In genomic region chr20:63522981-63523611, GRCh38 we compare ENCODE assay signal across 14 cellular contexts. TPM values are rescaled to one million over a fixed set of nuclear protein-coding genes. Genes with fewer than 3 reads are reported as not detected.
DNase-seq lines count a peak whose midpoint lies in the region; ATAC-seq and TF ChIP-seq lines count a peak whose summit lies in the region.
"Had no signal": no experiment of that assay in that cellular context is flagged by ENCODE, and none has a peak within 500 bp of the region (broad histone marks: within the 10 kb centered on the region; RNA-seq: fewer than 3 reads in every experiment).

No MANE protein-coding gene starts in this region.

- H3K36me3 ChIP-seq in CD4-positive, alpha-beta memory T cell (ENCODE audit: insufficient read depth, low read length): peaks cover 13% of the 10 kb centered on the region
- peaks cover 9% of the 10 kb centered on the region for H3K36me3 ChIP-seq in H7 (replicated peaks; ENCODE audit: control insufficient read depth, insufficient read depth, low read length)
- peaks cover 20% of the 10 kb centered on the region for H3K36me3 ChIP-seq in endodermal cell (ENCODE audit: control insufficient read depth, insufficient read depth, low read length)
- no peaks in the 10 kb centered on the region for H3K36me3 ChIP-seq in neural cell (ENCODE audit: insufficient read depth, low read length)

- no peaks in the 10 kb centered on the region for H3K27me3 Mint-ChIP-seq in CD4-positive, alpha-beta memory T cell
- peaks cover 8% of the 10 kb centered on the region for H3K27me3 Mint-ChIP-seq in endodermal cell (ENCODE audit: insufficient read depth)

- no peak overlapping the region for H3K27ac ChIP-seq in CD4-positive, alpha-beta memory T cell (ENCODE audit: low read depth, low read length)
- H3K27ac ChIP-seq in endodermal cell (ENCODE audit: low read depth, low read length): no peak overlapping the region
- H3K27ac ChIP-seq in neural cell (ENCODE audit: low read length): no peak overlapping the region

- peaks cover 0 to 6% (median 0%) of the 10 kb centered on the region in 8 donors for H3K9me3 Mint-ChIP-seq in CD4-positive, alpha-beta memory T cell
- H3K9me3 Mint-ChIP-seq in endodermal cell: peaks cover 7% of the 10 kb centered on the region

- no peak overlapping the region for H3K4me3 ChIP-seq in CD4-positive, alpha-beta memory T cell (ENCODE audit: low read length in 2 of 2)
- H3K4me3 ChIP-seq in H7 (ENCODE audit: insufficient read depth, low read depth, low read length) (no peak overlapping the region), endodermal cell (ENCODE audit: low read length) (no peak overlapping the region), neural cell (ENCODE audit: low read length) (peak overlapping the region; percentile 94)

- H3F3A ChIP-seq in neural cell (ENCODE audit: insufficient read depth, low read length, poor library complexity, severe bottlenecking): no peaks in the 10 kb centered on the region

- CTCF ChIA-PET in CD4-positive, alpha-beta memory T cell (lab: Charles Lee; ENCODE audit: partially characterized antibody): interaction anchor here (2.4 kb wide), 1 partner anchor 15 kb away, joined by 8 read pairs; the partner anchor contains the start of gene PTK6

- no peaks in the 10 kb centered on the region for H3K9me2 ChIP-seq in neural cell (ENCODE audit: insufficient read depth, low read length)

- no peaks in the 10 kb centered on the region for H3K27me3 ChIP-seq in CD4-positive, alpha-beta memory T cell (ENCODE audit: insufficient read depth, low read length)
- H3K27me3 ChIP-seq in H7 (ENCODE audit: control insufficient read depth, insufficient read depth, low read length) (peaks cover 7% of the 10 kb centered on the region), endodermal cell (ENCODE audit: control insufficient read depth, insufficient read depth, low read length, poor library complexity, severe bottlenecking) (peaks cover 5% of the 10 kb centered on the region), neural cell (ENCODE audit: insufficient read depth, low read depth, low read length) (no peaks in the 10 kb centered on the region)
- H3K27me3 ChIP-seq: dorsolateral prefrontal cortex had no signal

- H3K4me2 ChIP-seq in neural cell (ENCODE audit: low read length): no peak overlapping the region

- peaks cover 0 to 3% of the 10 kb centered on the region in 2 donors for H3K9me3 ChIP-seq in CD4-positive, alpha-beta memory T cell (ENCODE audit: control insufficient read depth in 1 of 2, low read length in 2 of 2)
- H3K9me3 ChIP-seq in endodermal cell (ENCODE audit: control insufficient read depth, low read length) (peaks cover 12% of the 10 kb centered on the region), neural cell (ENCODE audit: low read length) (no peaks in the 10 kb centered on the region)

- peaks cover 3 to 28% (median 14%) of the 10 kb centered on the region in 4 donors for H3K4me1 Mint-ChIP-seq in CD4-positive, alpha-beta memory T cell
- H3K4me1 Mint-ChIP-seq in endodermal cell: peaks cover 2% of the 10 kb centered on the region

- H3K9ac ChIP-seq in endodermal cell (ENCODE audit: extremely low read depth, low read length, poor library complexity, severe bottlenecking) (no peak overlapping the region), neural cell (ENCODE audit: low read length) (peak overlapping the region; percentile 95)

- peaks cover 23% of the 10 kb centered on the region for H3K4me1 ChIP-seq in CD4-positive, alpha-beta memory T cell (ENCODE audit: insufficient read depth, low read length)
- H3K4me1 ChIP-seq in endodermal cell (ENCODE audit: control insufficient read depth, insufficient read depth, low read length): no peaks in the 10 kb centered on the region

- H3K27ac Mint-ChIP-seq in CD4-positive, alpha-beta memory T cell: peak overlapping the region in 2 of 7 donors; percentile 27 to 78
- no peak overlapping the region for H3K27ac Mint-ChIP-seq in endodermal cell

- no peak overlapping the region for H2AFZ ChIP-seq in neural cell (ENCODE audit: low read depth, low read length)

- peak overlapping the region in 5 of 8 donors; percentile 15 to 64 (median 21) for H3K4me3 Mint-ChIP-seq in CD4-positive, alpha-beta memory T cell
- H3K4me3 Mint-ChIP-seq in endodermal cell: peak overlapping the region; percentile 86

- no peak for TF ChIP-seq RAD21 in neural cell (conservative IDR thresholded peaks at IDR 0.05)

- intact Hi-C loops in CD4-positive, alpha-beta memory T cell (cut with micrococcal nuclease): no loop called here

- TF ChIP-seq EP300 in neural cell (conservative IDR thresholded peaks at IDR 0.05; ENCODE audit: poor library complexity, severe bottlenecking): no peak

- peaks cover 17% of the 10 kb centered on the region for H3K79me2 ChIP-seq in neural cell (replicated peaks; ENCODE audit: insufficient read depth, low read length)

- ATAC-seq in GM21723 (IDR thresholded peaks at IDR 0.05; ENCODE audit: unreplicated experiment): no peak
- ATAC-seq in GM19351 (IDR thresholded peaks at IDR 0.05; ENCODE audit: unreplicated experiment): no peak

- H3K36me3 Mint-ChIP-seq in CD4-positive, alpha-beta memory T cell: peaks cover 9% of the 10 kb centered on the region in 2 donors
- peaks cover 19% of the 10 kb centered on the region for H3K36me3 Mint-ChIP-seq in endodermal cell (ENCODE audit: low read depth)

- no peak for DNase-seq in CD4-positive, alpha-beta memory T cell
- DNase-seq in H7: peak; percentile 57
- peak; percentile 37 for DNase-seq in endodermal cell
- no peak for DNase-seq in NCI-H2227 (lab: John Stamatoyannopoulos, UW; ENCODE audit: unreplicated experiment)
- DNase-seq in middle frontal gyrus (ENCODE audit: extremely low spot score, low spot score): no peak
- DNase-seq: KBM-7, NCI-H526 treated with DMSO at 0.1 percent for 48 hours, T1000 had no signal

- 98 to 100% methylated on average over 4 to 11 of the region's 11 CpGs for WGBS in endodermal cell (ENCODE audit: insufficient coverage in 1 of 2, insufficient read length in 1 of 2), 2 experiments

- TF ChIP-seq CTCF in endodermal cell (conservative IDR thresholded peaks at IDR 0.05): no peak
- TF ChIP-seq CTCF in neural cell (IDR thresholded peaks at IDR 0.05; ENCODE audit: poor library complexity, severe bottlenecking): no peak

- peaks cover 9% of the 10 kb centered on the region for H4K20me1 ChIP-seq in neural cell (ENCODE audit: insufficient read depth)

- POLR2A ChIA-PET in CD4-positive, alpha-beta memory T cell (lab: Charles Lee; ENCODE audit: partially characterized antibody): interaction anchor here (1.1 to 6.9 kb wide), 3 partner anchors 14 to 118 kb away, joined by 4 to 84 read pairs (median 5); partner anchors contain the start of gene PTK6

RNA-seq across cellular contexts. Expression of gene PPDPF, which starts 2.5 kb away (rescaled TPM):
- total RNA-seq in CD4-positive, alpha-beta memory T cell: 100 to 1,000 TPM; 208 to 229 TPM
- polyA plus RNA-seq in CD4-positive, alpha-beta memory T cell: 100 to 1,000 TPM in 1 of 2 donors, 10 to 100 TPM in 1; 29.4 to 152 TPM
- total RNA-seq in H7 (2014; rRNA removed; shearing (Covaris generic)): 79.7 and 94.2 TPM in 2 replicates
- 100 to 1,000 TPM; 247 to 296 TPM for total RNA-seq in endodermal cell
- polyA plus RNA-seq in endodermal cell (2013, experiment 1 of 2): 318 TPM
- 282 TPM for polyA plus RNA-seq in endodermal cell (2013, experiment 2 of 2)
- polyA plus RNA-seq in neural cell: 95.1 and 106 TPM in 2 replicates
- polyA minus RNA-seq in neural cell: 103 and 119 TPM in 2 replicates

RNA-seq across cellular contexts. Expression of gene PTK6, which starts 14.1 kb away (rescaled TPM):
- total RNA-seq in CD4-positive, alpha-beta memory T cell: not detected
- under 1 TPM; 0.31 to 0.59 TPM for polyA plus RNA-seq in CD4-positive, alpha-beta memory T cell
- 0.14 and 0.30 TPM in 2 replicates for total RNA-seq in H7 (2014; rRNA removed; shearing (Covaris generic))
- total RNA-seq in endodermal cell: under 1 TPM in 1 of 2 donors, not detected in 1; 0.22 TPM
- not detected for polyA plus RNA-seq in endodermal cell (2013, experiment 1 of 2)
- polyA plus RNA-seq in endodermal cell (2013, experiment 2 of 2): not detected
- not detected in 2 replicates for polyA plus RNA-seq in neural cell
- not detected in 2 replicates for polyA minus RNA-seq in neural cell

RNA-seq across cellular contexts. Expression of gene EEF1A2, which starts 24.2 kb away (rescaled TPM):
- under 1 TPM; 0.36 to 0.81 TPM for total RNA-seq in CD4-positive, alpha-beta memory T cell
- not detected for polyA plus RNA-seq in CD4-positive, alpha-beta memory T cell
- 30.7 and 37.1 TPM in 2 replicates for total RNA-seq in H7 (2014; rRNA removed; shearing (Covaris generic))
- 10 to 100 TPM; 12.1 to 22.6 TPM for total RNA-seq in endodermal cell
- 24.7 TPM for polyA plus RNA-seq in endodermal cell (2013, experiment 1 of 2)
- 18.3 TPM for polyA plus RNA-seq in endodermal cell (2013, experiment 2 of 2)
- 208 and 260 TPM in 2 replicates for polyA plus RNA-seq in neural cell
- 235 and 244 TPM in 2 replicates for polyA minus RNA-seq in neural cell

RNA-seq across cellular contexts. Expression of gene SRMS, which starts 24.5 kb away (rescaled TPM):
- not detected for total RNA-seq in CD4-positive, alpha-beta memory T cell
- not detected for polyA plus RNA-seq in CD4-positive, alpha-beta memory T cell
- total RNA-seq in H7 (2014; rRNA removed; shearing (Covaris generic)): 0.21 and 0.33 TPM in 2 replicates
- total RNA-seq in endodermal cell: not detected
- polyA plus RNA-seq in endodermal cell (2013, experiment 1 of 2): not detected
- polyA plus RNA-seq in endodermal cell (2013, experiment 2 of 2): not detected
- polyA plus RNA-seq in neural cell: not detected in 2 replicates
- polyA minus RNA-seq in neural cell: not detected in 2 replicates
- total RNA-seq: aorta, dorsolateral prefrontal cortex, fibroblast of villous mesenchyme had no signal
- polyA plus RNA-seq: aorta had no signal

RNA-seq across cellular contexts. Expression of gene FNDC11, which starts 30.9 kb away (rescaled TPM):
- total RNA-seq in CD4-positive, alpha-beta memory T cell: 1 to 10 TPM in 1 of 2 experiments, under 1 TPM in 1; 0.38 to 1.2 TPM
- 1 to 10 TPM in 1 of 2 donors, under 1 TPM in 1; 0.41 to 1.5 TPM for polyA plus RNA-seq in CD4-positive, alpha-beta memory T cell
- total RNA-seq in H7 (2014; rRNA removed; shearing (Covaris generic)): 6.4 and 8.0 TPM in 2 replicates
- total RNA-seq in endodermal cell: 1 to 10 TPM; 1.8 to 2.4 TPM
- 5.2 TPM for polyA plus RNA-seq in endodermal cell (2013, experiment 1 of 2)
- polyA plus RNA-seq in endodermal cell (2013, experiment 2 of 2): 5.2 TPM
- 1.9 and 5.2 TPM in 2 replicates for polyA plus RNA-seq in neural cell
- polyA minus RNA-seq in neural cell: 0.69 and 2.4 TPM in 2 replicates

Comparison
In these comparisons a context has a peak if more than half of its experiments do, and no peak if none do; other contexts are left out.
1. DNase-seq: peak in H7 (single experiment) and endodermal cell (single experiment); none in CD4-positive, alpha-beta memory T cell (0 of 5), NCI-H2227 (single experiment) and middle frontal gyrus (single experiment).
2. RNA of gene EEF1A2, which starts 24.2 kb away (total RNA-seq): 30.7 to 37.1 TPM in H7 and 12.1 to 22.6 TPM in endodermal cell; 0.36 to 0.81 TPM in CD4-positive, alpha-beta memory T cell; every median in the first group is over 4 times any median in the second.